Comparison of ENCODE assay signal across 1 cellular context in the genomic region with DNA sequence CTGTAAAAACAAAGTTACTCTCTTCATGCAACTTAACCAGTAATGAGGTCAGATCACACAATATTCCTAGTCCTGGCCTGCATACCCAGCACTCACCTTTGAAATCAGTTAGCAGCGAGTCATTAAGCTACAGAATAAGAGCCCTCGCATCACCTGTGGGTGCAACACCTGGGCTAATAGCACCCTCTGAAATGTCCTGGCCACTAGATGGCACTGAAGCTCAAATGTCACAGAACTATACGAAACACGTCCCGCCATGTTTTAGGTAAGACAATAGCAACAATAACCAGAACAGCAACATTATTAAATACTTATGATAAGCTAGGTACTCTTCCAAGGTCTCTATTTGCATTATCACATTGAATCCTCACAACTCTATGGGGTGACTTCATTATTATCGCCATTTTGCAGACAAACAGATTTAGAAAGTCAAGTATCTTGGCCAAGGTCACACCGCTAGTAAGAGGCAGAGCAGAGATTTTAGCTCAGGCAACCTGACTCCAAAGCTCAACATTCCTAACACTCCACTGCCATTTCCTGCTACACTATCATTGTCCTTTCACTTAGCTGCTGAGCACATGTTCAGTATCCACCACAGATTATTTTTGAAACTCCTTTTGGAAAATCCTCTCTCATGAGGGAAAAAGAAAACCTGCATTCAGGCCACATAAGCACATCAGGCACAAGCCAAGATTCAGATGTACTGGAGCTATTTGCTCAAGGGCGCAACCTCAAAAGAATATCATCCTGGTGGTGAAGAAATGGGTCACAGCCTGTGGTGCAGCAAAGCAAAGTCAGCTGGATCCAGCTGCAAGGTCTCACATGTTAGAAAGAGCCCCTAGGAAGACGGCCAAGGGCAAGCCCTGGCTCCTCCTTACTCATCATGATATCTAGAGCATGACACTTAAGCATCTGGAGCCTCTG.
TF ChIP-seq lines count a peak whose summit lies in the region.

No MANE protein-coding gene starts in this region.

TF ChIP-seq in HEK293, 187 proteins besides CTCF, POLR2A, EP300 and RAD21 (continued from another document):
- TF ChIP-seq ZNF600 (tag by site-specific recombination; IDR thresholded peaks at IDR 0.05): no peak
